17 cellular contexts compared by ENCODE assay signal in the genomic region with DNA sequence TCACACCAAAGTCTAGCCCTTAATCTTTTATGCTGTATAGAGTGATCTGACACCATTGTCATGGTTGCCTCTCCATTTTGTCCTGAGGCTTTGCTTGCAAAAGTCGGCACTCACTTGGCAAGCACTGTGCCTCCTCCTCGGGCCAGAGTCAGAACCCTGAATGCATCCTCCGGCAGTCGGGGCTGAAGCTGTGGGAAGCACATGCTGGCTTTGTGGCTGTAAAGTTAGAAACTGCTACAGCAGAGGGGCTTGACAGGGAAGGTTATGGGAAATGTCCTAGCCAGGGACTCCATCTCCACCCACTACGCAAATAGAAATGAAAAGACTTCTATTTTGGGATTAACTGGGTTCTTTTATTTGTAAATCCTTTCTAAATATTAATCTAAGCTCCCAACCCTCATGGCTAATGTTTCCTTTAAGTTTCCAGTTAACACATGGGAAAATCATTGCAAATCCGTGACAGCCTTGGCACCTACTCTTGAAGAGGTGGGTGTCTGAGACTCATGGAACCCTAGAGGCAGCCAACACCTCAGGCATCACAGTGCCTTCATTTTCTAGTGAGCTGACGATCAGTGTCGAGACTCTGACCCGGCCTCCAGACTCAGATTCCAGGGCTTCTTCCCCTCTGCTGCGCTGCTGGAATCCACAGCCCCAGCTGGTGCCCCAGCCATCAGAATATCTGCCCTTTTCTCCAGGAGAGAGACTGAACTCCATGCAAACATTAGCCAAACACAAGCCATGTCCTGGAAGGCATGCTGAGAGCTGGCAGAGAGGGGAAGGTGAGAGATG. TPM values are rescaled to one million over a fixed set of nuclear protein-coding genes. Genes with fewer than 3 reads are reported as not detected.
A peak's percentile ranks its signal among the peaks of the same experiment; 100 is the strongest.
DNase-seq lines count a peak whose midpoint lies in the region; ATAC-seq and TF ChIP-seq lines count a peak whose summit lies in the region.
"Had no signal": no experiment of that assay in that cellular context is flagged by ENCODE, and none has a peak within 500 bp of the region (broad histone marks: within the 10 kb centered on the region; RNA-seq: fewer than 3 reads in every experiment).

No MANE protein-coding gene starts in this region.

- H3K23ac ChIP-seq in IMR-90 (ENCODE audit: low read depth, low read length): no peak overlapping the region

- H3K79me1 ChIP-seq in IMR-90 (ENCODE audit: low read depth in 1 of 2, low read length in 2 of 2): no peaks in the 10 kb centered on the region

- no peaks in the 10 kb centered on the region for H3K27me3 Mint-ChIP-seq in osteocyte (ENCODE audit: unreplicated experiment)

- H3K27ac ChIP-seq in IMR-90 (ENCODE audit: insufficient read depth, low read length) (no peak overlapping the region), sigmoid colon (no peak overlapping the region)
- H3K27ac ChIP-seq: 22Rv1, C4-2B had no signal

- no peak overlapping the region for H3K9ac ChIP-seq in IMR-90 (ENCODE audit: low read depth, low read length)

- TF ChIP-seq POLR2A in IMR-90 (IDR thresholded peaks at IDR 0.05; ENCODE audit: low read depth, low read length) (no peak), sigmoid colon (IDR thresholded peaks at IDR 0.05) (no peak)

- no peak overlapping the region for H3K14ac ChIP-seq in IMR-90 (replicated peaks; ENCODE audit: low read depth, low read length)

- H3K18ac ChIP-seq in IMR-90 (ENCODE audit: low read depth, low read length): no peak overlapping the region

- ATAC-seq in IMR-90 (ENCODE audit: low read depth) (no peak), omental fat pad (ENCODE audit: low FRiP score) (no peak)
- ATAC-seq: A549, GM23338 had no signal

- H3K36me3 ChIP-seq in IMR-90 (ENCODE audit: control insufficient read depth, insufficient read depth, low read length) (no peaks in the 10 kb centered on the region), sigmoid colon (no peaks in the 10 kb centered on the region)

- no TSS peak for BruUV-seq in IMR-90 (replicated peaks; lab: Mats Ljungman, UMichigan)

- no peak for TF ChIP-seq RAD21 in IMR-90 (IDR thresholded peaks at IDR 0.05; ENCODE audit: low read length)

- H3K9me3 ChIP-seq in IMR-90 (ENCODE audit: control insufficient read depth, insufficient read depth, low read length) (peaks cover 7% of the 10 kb centered on the region), sigmoid colon (no peaks in the 10 kb centered on the region)
- H3K9me3 ChIP-seq: A549 had no signal

- H3K4me3 Mint-ChIP-seq in osteocyte (ENCODE audit: unreplicated experiment): no peak overlapping the region
- H3K4me3 Mint-ChIP-seq: CD4-positive, alpha-beta T cell; GM23338 had no signal

- intact Hi-C loops in IMR-90 (cut with micrococcal nuclease): no loop called here
- intact Hi-C loops in sigmoid colon (cut with DNase I): no loop called here

- H3K27ac Mint-ChIP-seq in osteocyte (ENCODE audit: unreplicated experiment): no peak overlapping the region
- H3K27ac Mint-ChIP-seq: CD4-positive, alpha-beta T cell; GM23338 had no signal

- no peak overlapping the region for H3K56ac ChIP-seq in IMR-90 (ENCODE audit: extremely low read depth, insufficient read depth, low read length)

- no peak overlapping the region for H3K4ac ChIP-seq in IMR-90 (ENCODE audit: low read depth, low read length)

- no peak overlapping the region for H2BK15ac ChIP-seq in IMR-90 (ENCODE audit: low read depth, low read length)

- no peak overlapping the region for H2BK5ac ChIP-seq in IMR-90 (ENCODE audit: low read depth, low read length, poor library complexity, severe bottlenecking)

- peaks cover 9% of the 10 kb centered on the region for H3K4me1 Mint-ChIP-seq in osteocyte (ENCODE audit: unreplicated experiment)
- H3K4me1 Mint-ChIP-seq: GM23338 had no signal

- CTCF ChIA-PET in IMR-90 (lab: Yijun Ruan, JAX): no interaction called here

- dilution Hi-C loops in IMR-90 (cut with HindIII; ENCODE audit: low sequenced_read_pairs, unreplicated experiment): no loop called here

- H2BK120ac ChIP-seq in IMR-90 (ENCODE audit: low read depth, low read length): no peak overlapping the region

- TF ChIP-seq CTCF in IMR-90 (conservative IDR thresholded peaks at IDR 0.05; ENCODE audit: low read depth, low read length) (no peak), osteocyte (IDR thresholded peaks at IDR 0.05) (no peak), sigmoid colon (IDR thresholded peaks at IDR 0.05) (no peak), omental fat pad (IDR thresholded peaks at IDR 0.05) (no peak)

- no peak for TF ChIP-seq EP300 in sigmoid colon (IDR thresholded peaks at IDR 0.05)

- H3K9me1 ChIP-seq in IMR-90 (ENCODE audit: insufficient read depth, low read length): peaks cover 3% of the 10 kb centered on the region

- H4K91ac ChIP-seq in IMR-90 (ENCODE audit: insufficient read depth, low read depth, low read length): no peak overlapping the region

- no peak overlapping the region for H3K4me2 ChIP-seq in IMR-90 (ENCODE audit: low read depth, low read length)
- H3K4me2 ChIP-seq: A549, GM23338 had no signal

- H4K5ac ChIP-seq in IMR-90 (ENCODE audit: low read depth, low read length): no peak overlapping the region

- DNase-seq in NCI-H82 (lab: John Stamatoyannopoulos, UW): peak; percentile 38
- no peak for DNase-seq in NCI-H82 treated with DMSO at 0.1 percent for 48 hours (lab: John Stamatoyannopoulos, UW; ENCODE audit: unreplicated experiment)
- no peak for DNase-seq in IMR-90
- peak; percentile 34 for DNase-seq in islet precursor cell
- DNase-seq in osteocyte (ENCODE audit: extremely low spot score, unreplicated experiment): peak; percentile 57
- no peak for DNase-seq in sigmoid colon
- DNase-seq in omental fat pad (ENCODE audit: low spot score): no peak
- no peak for DNase-seq in GF-D8 (lab: John Stamatoyannopoulos, UW)
- DNase-seq: AML-193; Caco-2; CD4-positive, alpha-beta T cell; HCEC 1CT had no signal

- H2AK9ac ChIP-seq in IMR-90 (replicated peaks; ENCODE audit: low read depth, low read length, poor library complexity): no peak overlapping the region

- H2AFZ ChIP-seq in IMR-90 (replicated peaks; ENCODE audit: low read length, poor library complexity): no peak overlapping the region
- H2AFZ ChIP-seq: GM23338 had no signal

- H4K8ac ChIP-seq in IMR-90 (ENCODE audit: low read depth in 2 of 2, low read length in 2 of 2): no peak overlapping the region

- no peak overlapping the region for H2BK20ac ChIP-seq in IMR-90 (ENCODE audit: low read depth, low read length)

- POLR2A ChIA-PET in IMR-90 (lab: Charles Lee; ENCODE audit: unreplicated experiment): no interaction called here

- H2AK5ac ChIP-seq in IMR-90 (ENCODE audit: low read depth, low read length): peak overlapping the region; percentile 60; the same call in 1 of the 2 replicates

- H3K4me1 ChIP-seq in IMR-90 (ENCODE audit: control insufficient read depth, insufficient read depth, low read length) (peaks cover 5% of the 10 kb centered on the region), sigmoid colon (no peaks in the 10 kb centered on the region)

- peaks cover 9% of the 10 kb centered on the region for H3K36me3 Mint-ChIP-seq in osteocyte (ENCODE audit: unreplicated experiment)

- H3K4me3 ChIP-seq in IMR-90 (ENCODE audit: insufficient read depth, low read depth, low read length) (no peak overlapping the region), sigmoid colon (no peak overlapping the region)
- H3K4me3 ChIP-seq: A549, GM23338 had no signal

- peaks cover 8% of the 10 kb centered on the region for H3K9me3 Mint-ChIP-seq in osteocyte (ENCODE audit: unreplicated experiment)
- H3K9me3 Mint-ChIP-seq: CD4-positive, alpha-beta T cell had no signal

- WGBS in IMR-90 (ENCODE audit: extremely low coverage in 2 of 2, insufficient read length in 1 of 2), 2 experiments: no CpG with 5 or more reads among the region's 10 CpGs
- 77 to 79% methylated on average over 10 of the region's 10 CpGs for WGBS in sigmoid colon, 2 donors

- H3K27me3 ChIP-seq in IMR-90 (ENCODE audit: control insufficient read depth, insufficient read depth, low read length) (no peaks in the 10 kb centered on the region), sigmoid colon (no peaks in the 10 kb centered on the region)

- in situ Hi-C loops in IMR-90 (cut with MboI; ENCODE audit: low sequenced_read_pairs): no loop called here

- no peaks in the 10 kb centered on the region for H4K20me1 ChIP-seq in IMR-90 (ENCODE audit: insufficient read depth, low read length)

TF ChIP-seq in IMR-90, 13 proteins besides CTCF, POLR2A, EP300 and RAD21:
- TF ChIP-seq BHLHE40 (IDR thresholded peaks at IDR 0.05; ENCODE audit: low read depth, low read length) (no peak), MAZ (IDR thresholded peaks at IDR 0.05; ENCODE audit: borderline replicate concordance, low read depth, low read length) (no peak), CEBPB (IDR thresholded peaks at IDR 0.05; ENCODE audit: low read depth, low read length) (no peak), SMC3 (IDR thresholded peaks at IDR 0.05; ENCODE audit: low read depth, low read length) (no peak), MAFK (IDR thresholded peaks at IDR 0.05; ENCODE audit: low read depth, low read length) (no peak), CHD1 (IDR thresholded peaks at IDR 0.05; ENCODE audit: low read depth, low read length) (no peak)

RNA-seq across cellular contexts. Expression of gene CLDN24, which starts 7.9 kb away (rescaled TPM):
- total RNA-seq in IMR-90 (2012; rRNA removed) (not detected in 2 replicates), osteocyte (not detected in 2 replicates), sigmoid colon (not detected), omental fat pad (not detected)
- polyA plus RNA-seq in IMR-90 (2012; rRNA removed) (not detected in 2 replicates), sigmoid colon (not detected)
- polyA plus RNA-seq in IMR-90 (2012; cell fraction: cytosol; rRNA removed): not detected in 2 replicates
- not detected in 2 replicates for polyA plus RNA-seq in IMR-90 (2012; cell fraction: nucleus; rRNA removed; ENCODE audit: low replicate concordance)
- total RNA-seq: Caco-2; CD4-positive, alpha-beta T cell; GM23338 had no signal
- polyA plus RNA-seq: A549, BJ, GM23338 had no signal

RNA-seq across cellular contexts. Expression of gene CLDN22, which starts 10.1 kb away (rescaled TPM):
- total RNA-seq in IMR-90 (2012; rRNA removed): not detected in 2 replicates
- not detected in 2 replicates for polyA plus RNA-seq in IMR-90 (2012; rRNA removed)
- polyA plus RNA-seq in IMR-90 (2012; cell fraction: cytosol; rRNA removed): not detected in 2 replicates
- 0.03 TPM in 1 of 2 replicates, not detected in the other for polyA plus RNA-seq in IMR-90 (2012; cell fraction: nucleus; rRNA removed; ENCODE audit: low replicate concordance)
- not detected in 2 replicates for total RNA-seq in osteocyte
- total RNA-seq in sigmoid colon: not detected
- not detected for polyA plus RNA-seq in sigmoid colon
- total RNA-seq in omental fat pad: not detected
- total RNA-seq: Caco-2; CD4-positive, alpha-beta T cell; GM23338 had no signal
- polyA plus RNA-seq: A549, GM23338 had no signal

Comparison
In these comparisons a context has a peak if more than half of its experiments do, and no peak if none do; other contexts are left out.
1. DNase-seq: peak in NCI-H82 (single experiment), islet precursor cell (single experiment) and osteocyte (single experiment); none in NCI-H82 treated with DMSO at 0.1 percent for 48 hours (single experiment), IMR-90 (single experiment), sigmoid colon (single experiment), omental fat pad (single experiment) and GF-D8 (single experiment).